1 cellular context compared by ENCODE assay signal in the genomic region with DNA sequence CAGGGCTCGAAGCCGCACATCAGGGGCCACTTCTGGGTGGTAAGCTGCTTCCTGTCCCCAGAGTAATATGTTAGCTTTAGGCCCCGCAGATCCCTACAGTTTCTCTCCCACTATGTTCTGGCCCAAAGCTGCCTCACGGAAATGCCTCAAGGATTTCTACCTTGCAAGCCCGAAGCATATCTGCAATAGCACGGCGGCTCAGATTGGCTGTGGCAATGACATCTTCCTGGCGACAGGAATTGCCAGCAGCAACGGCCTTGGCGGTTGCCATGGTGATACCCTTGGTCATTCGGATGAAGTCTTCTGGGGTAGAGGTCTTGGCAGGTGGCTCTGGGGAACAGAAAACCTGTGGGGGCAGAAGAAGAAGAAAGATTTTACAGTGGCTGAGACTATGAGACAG.
TF ChIP-seq lines count a peak whose summit lies in the region.

No MANE protein-coding gene starts in this region.

TF ChIP-seq in K562, 482 proteins besides CTCF, POLR2A, EP300 and RAD21:
- TF ChIP-seq HMG20A (CRISPR knock-in tag; conservative IDR thresholded peaks at IDR 0.05): no peak
- TF ChIP-seq RFX1 (IDR thresholded peaks at IDR 0.05): peak; percentile 62
